In the genomic region with DNA sequence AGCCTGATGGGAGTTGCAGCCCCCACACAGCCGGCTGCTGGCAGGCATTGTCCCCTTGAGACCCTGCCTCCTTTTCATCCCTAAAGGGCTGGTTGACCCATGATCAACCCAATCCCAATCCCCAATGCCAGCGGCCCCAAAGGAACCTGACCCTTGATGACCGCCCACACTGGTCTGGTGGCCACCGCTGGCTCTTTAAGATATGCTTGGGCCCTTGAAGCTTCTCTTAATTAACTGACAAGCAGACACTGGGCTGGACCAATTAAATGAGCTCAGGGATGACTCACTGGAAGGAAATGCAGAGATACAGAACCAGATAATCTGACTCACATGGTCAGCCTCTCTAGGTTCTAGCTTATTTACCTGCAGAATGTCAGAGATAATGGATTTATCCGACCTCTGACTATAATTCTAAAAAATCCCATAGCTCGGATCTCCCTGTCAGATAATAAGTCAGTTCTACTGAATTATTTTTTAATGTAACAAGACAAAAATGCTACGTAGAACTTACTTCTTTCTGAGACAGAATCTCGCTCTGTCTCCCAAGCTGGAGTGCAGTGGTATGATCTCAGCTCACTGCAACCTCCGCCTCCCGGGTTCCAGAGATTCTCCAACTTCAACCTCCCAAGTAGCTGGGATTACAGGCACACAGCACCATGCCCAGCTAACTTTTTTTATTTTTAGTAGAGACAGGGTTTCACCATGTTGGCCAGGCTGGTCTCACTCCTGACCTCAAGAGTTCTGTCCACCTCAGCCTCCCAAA, we compare ENCODE assay signal across 10 cellular contexts. TPM values are rescaled to one million over a fixed set of nuclear protein-coding genes. Genes with fewer than 3 reads are reported as not detected.
DNase-seq lines count a peak whose midpoint lies in the region; ATAC-seq, FAIRE-seq and TF ChIP-seq lines count a peak whose summit lies in the region.
"Had no signal": no experiment of that assay in that cellular context is flagged by ENCODE, and none has a peak within 500 bp of the region (broad histone marks: within the 10 kb centered on the region; RNA-seq: fewer than 3 reads in every experiment).

No MANE protein-coding gene starts in this region.

- no peaks in the 10 kb centered on the region for H3K23me2 ChIP-seq in H1 (ENCODE audit: low read depth, low read length)

- TF ChIP-seq RAD21 in H1 (IDR thresholded peaks at IDR 0.05 in 1 of 2, conservative IDR thresholded peaks at IDR 0.05 in 1 of 2; ENCODE audit: low read depth in 2 of 2, low read length in 2 of 2), result no peak

- H3K23ac ChIP-seq in H1 (ENCODE audit: insufficient read length), result no peak overlapping the region

- H3K9ac ChIP-seq in GM23248 (peak overlapping the region; percentile 9), H1 (replicated peaks in 1 of 4; ENCODE audit: extremely low read depth in 1 of 4, low read depth in 3 of 4, low read length in 3 of 4) (no peak overlapping the region), neural progenitor cell (no peak overlapping the region)

- H3F3A ChIP-seq in GM23248 (ENCODE audit: insufficient read depth), result peaks cover 3% of the 10 kb centered on the region; the same call in 1 of the 2 replicates
- no peaks in the 10 kb centered on the region for H3F3A ChIP-seq in neural progenitor cell (ENCODE audit: low read depth)

- H3K36me3 Mint-ChIP-seq in neural progenitor cell (no peaks in the 10 kb centered on the region), Calu3 (ENCODE audit: insufficient read depth, unreplicated experiment) (no peaks in the 10 kb centered on the region)

- TF ChIP-seq CTCF in H1 (IDR thresholded peaks at IDR 0.05; ENCODE audit: control extremely low read depth in 1 of 3, insufficient read depth in 1 of 3, low read depth in 1 of 3, low read length in 3 of 3) (no peak), neural progenitor cell (IDR thresholded peaks at IDR 0.05) (no peak), Calu3 (IDR thresholded peaks at IDR 0.05; ENCODE audit: unreplicated experiment) (no peak)

- intact Hi-C loops in Calu3 (cut with micrococcal nuclease; ENCODE audit: unreplicated experiment), result loop anchor here (5.0 kb wide), 1 partner anchor 47 kb away; the partner anchor contains the start of gene ERMP1

- no peaks in the 10 kb centered on the region for H3K27me3 ChIP-seq in GM23248 (replicated peaks; ENCODE audit: insufficient read depth)
- no peaks in the 10 kb centered on the region for H3K27me3 ChIP-seq in H1 (replicated peaks in 1 of 4; ENCODE audit: control insufficient read depth in 3 of 4, extremely low read depth in 1 of 4, insufficient read depth in 3 of 4, low read length in 3 of 4)
- H3K27me3 ChIP-seq in neural progenitor cell, result no peaks in the 10 kb centered on the region

- no TSS peak for BruUV-seq in Calu3 (replicated peaks; lab: Mats Ljungman, UMichigan)

- H3K9me3 Mint-ChIP-seq in neural progenitor cell, result no peaks in the 10 kb centered on the region
- peaks cover 2% of the 10 kb centered on the region for H3K9me3 Mint-ChIP-seq in Calu3 (ENCODE audit: low read depth, unreplicated experiment)

- H4K20me1 ChIP-seq in GM23248 (ENCODE audit: insufficient read depth) (no peaks in the 10 kb centered on the region), H1 (replicated peaks in 1 of 2; ENCODE audit: control insufficient read depth in 1 of 2, insufficient read depth in 2 of 2, low read length in 2 of 2) (no peaks in the 10 kb centered on the region), neural progenitor cell (ENCODE audit: low read depth) (no peaks in the 10 kb centered on the region)

- H3K27me3 Mint-ChIP-seq in neural progenitor cell (ENCODE audit: insufficient read depth, low read depth), result peaks cover 2% of the 10 kb centered on the region
- H3K27me3 Mint-ChIP-seq in Calu3 (ENCODE audit: unreplicated experiment), result no peaks in the 10 kb centered on the region

- H3K27ac ChIP-seq in GM23248 (peak overlapping the region; percentile 76), H1 (ENCODE audit: low read depth, low read length) (no peak overlapping the region), neural progenitor cell (no peak overlapping the region)

- H3K4me3 ChIP-seq in GM23248 (peak overlapping the region; percentile 44), H1 (ENCODE audit: extremely low read depth in 1 of 4, insufficient read depth in 2 of 4, low read depth in 3 of 4, low read length in 4 of 4) (no peak overlapping the region), neural progenitor cell (no peak overlapping the region)

- no peak overlapping the region for H3K4me3 Mint-ChIP-seq in neural progenitor cell
- H3K4me3 Mint-ChIP-seq in Calu3 (ENCODE audit: low read depth, unreplicated experiment), result no peak overlapping the region

- peak overlapping the region; percentile 2 for H2AFZ ChIP-seq in GM23248
- no peak overlapping the region for H2AFZ ChIP-seq in H1 (ENCODE audit: low read length)
- H2AFZ ChIP-seq in neural progenitor cell (replicated peaks), result no peak overlapping the region

- H3K79me2 ChIP-seq in GM23248 (ENCODE audit: insufficient read depth), result no peaks in the 10 kb centered on the region
- H3K79me2 ChIP-seq in H1 (ENCODE audit: control insufficient read depth in 1 of 2, insufficient read depth in 2 of 2, low read length in 2 of 2), result no peaks in the 10 kb centered on the region
- no peaks in the 10 kb centered on the region for H3K79me2 ChIP-seq in neural progenitor cell (ENCODE audit: low read depth)

- H3K9me3 ChIP-seq in GM23248 (ENCODE audit: low read depth), result no peaks in the 10 kb centered on the region
- no peaks in the 10 kb centered on the region for H3K9me3 ChIP-seq in H1 (ENCODE audit: insufficient read depth in 2 of 2, low read depth in 1 of 2, low read length in 1 of 2)
- H3K9me3 ChIP-seq in neural progenitor cell (ENCODE audit: low read depth), result no peaks in the 10 kb centered on the region

- no peak overlapping the region for H3K14ac ChIP-seq in H1 (ENCODE audit: insufficient read length)

- ATAC-seq in GM18858 (IDR thresholded peaks at IDR 0.05; ENCODE audit: unreplicated experiment), result no peak
- ATAC-seq: Panc1 had no signal

- H2BK15ac ChIP-seq in H1 (ENCODE audit: low read length), result no peak overlapping the region

- H4K5ac ChIP-seq in H1 (ENCODE audit: insufficient read length, low read depth, low read length), result no peak overlapping the region

- H3K4me1 Mint-ChIP-seq in neural progenitor cell, result no peaks in the 10 kb centered on the region
- peaks cover 2% of the 10 kb centered on the region for H3K4me1 Mint-ChIP-seq in Calu3 (ENCODE audit: low read depth, unreplicated experiment)

- no peaks in the 10 kb centered on the region for H3K9me2 ChIP-seq in GM23248 (ENCODE audit: insufficient read depth)

- no peak overlapping the region for H2BK12ac ChIP-seq in H1 (ENCODE audit: low read depth, low read length)

- H3K4me1 ChIP-seq in GM23248 (ENCODE audit: insufficient read depth) (peaks cover 16% of the 10 kb centered on the region), H1 (replicated peaks in 1 of 4; ENCODE audit: control insufficient read depth in 3 of 4, insufficient read depth in 4 of 4, low read length in 3 of 4) (0 out of 7 replicates have a peak, but pooled peaks cover 0 to 3% (median 0%) of the 10 kb centered on the region in 4 experiments), neural progenitor cell (no peaks in the 10 kb centered on the region)

- WGBS in GM23248 (ENCODE audit: low coverage in 1 of 2, low lambda C conversion rate in 2 of 2, missing lambda C conversion rate in 2 of 2), 2 experiments, result 34 to 37% methylated on average over 10 of the region's 10 CpGs
- WGBS in H1 (ENCODE audit: extremely low coverage in 1 of 2, insufficient coverage in 1 of 2, insufficient read length in 1 of 2, insufficient replicate concordance in 2 of 2, low coverage in 1 of 2, low lambda C conversion rate in 2 of 2, missing lambda C conversion rate in 1 of 2), 2 experiments, result 95% methylated on average over 9 of the region's 10 CpGs; no CpG with 5 or more reads in 1 of the 2 experiments

- H3K18ac ChIP-seq in H1 (ENCODE audit: extremely low read depth, low read length), result no peak overlapping the region

- peak overlapping the region; percentile 41 for H3K4me2 ChIP-seq in GM23248 (ENCODE audit: unreplicated experiment)
- no peak overlapping the region for H3K4me2 ChIP-seq in H1 (ENCODE audit: insufficient read depth in 1 of 2, low read depth in 2 of 2, low read length in 2 of 2)
- no peak overlapping the region for H3K4me2 ChIP-seq in neural progenitor cell

- no peak overlapping the region for H3K4ac ChIP-seq in H1 (replicated peaks; ENCODE audit: insufficient read length, low read depth, low read length)

- POLR2A ChIA-PET in H1 (lab: Charles Lee; ENCODE audit: partially characterized antibody), result interaction anchor here (1.1 to 1.3 kb wide), 2 partner anchors 9 to 15 kb away, joined by 3 to 5 read pairs; no protein-coding TSS in a partner anchor

- CTCF ChIA-PET in H1 (lab: Charles Lee; ENCODE audit: partially characterized antibody) (interaction anchor here (0.6 to 2.0 kb wide), 12 partner anchors 9 to 1035 kb away, joined by 3 to 10 read pairs (median 3); partner anchors contain the start of gene ERMP1), Calu3 (lab: Charles Lee) (interaction anchor here (0.7 to 0.9 kb wide), 3 partner anchors 12 to 175 kb away, joined by 3 to 7 read pairs (median 3); no protein-coding TSS in a partner anchor)

- H4K91ac ChIP-seq in H1 (replicated peaks; ENCODE audit: insufficient read length, low read length), result no peak overlapping the region

- TF ChIP-seq EP300 in H1 (IDR thresholded peaks at IDR 0.05; ENCODE audit: borderline replicate concordance in 1 of 2, low read depth in 2 of 2, low read length in 2 of 2), result no peak

- no peak for FAIRE-seq in H1 (lab: Jason Lieb, UNC)

- DNase-seq in GM23248, result peak; percentile 89
- DNase-seq in OCI-M1 (lab: John Stamatoyannopoulos, UW), result peak; percentile 100
- DNase-seq in H1 (ENCODE audit: low read depth in 1 of 2, low spot score in 2 of 2), result no peak
- DNase-seq in neural progenitor cell (ENCODE audit: low spot score), result peak; percentile 8
- DNase-seq in Calu3, result no peak
- DNase-seq in activated CD4-positive, CD25-positive, alpha-beta regulatory T cell (lab: John Stamatoyannopoulos, UW), result no peak
- DNase-seq in activated T-cell treated with anti-CD3 and anti-CD28 coated beads for 4 hours, result no peak
- DNase-seq: activated effector memory CD4-positive, alpha-beta T cell treated with Interleukin-2 at 50 U/mL for 16 hours had no signal

- no peak overlapping the region for H2AK5ac ChIP-seq in H1 (ENCODE audit: low read depth, low read length)

- TF ChIP-seq POLR2A in H1 (IDR thresholded peaks at IDR 0.05; ENCODE audit: control extremely low read depth in 1 of 2, low read depth in 2 of 2, low read length in 2 of 2), result no peak

- H3K79me1 ChIP-seq in H1 (ENCODE audit: low read depth, low read length), result no peaks in the 10 kb centered on the region

- no peak overlapping the region for H2BK120ac ChIP-seq in H1 (replicated peaks; ENCODE audit: low read depth, low read length)

- no peak overlapping the region for H3K56ac ChIP-seq in H1 (replicated peaks; ENCODE audit: insufficient read length, low read depth, low read length)

- in situ Hi-C loops in GM23248 (cut with MboI), result no loop called here

- no peak overlapping the region for H4K8ac ChIP-seq in H1 (ENCODE audit: extremely low read depth, insufficient read depth, low read length)

- no peak overlapping the region for H2BK20ac ChIP-seq in H1 (ENCODE audit: low read length)

- H3K36me3 ChIP-seq in GM23248 (ENCODE audit: low read depth) (no peaks in the 10 kb centered on the region), H1 (ENCODE audit: control insufficient read depth in 2 of 4, insufficient read depth in 4 of 4, low read length in 3 of 4) (no peaks in the 10 kb centered on the region), neural progenitor cell (no peaks in the 10 kb centered on the region)

- H2BK5ac ChIP-seq in H1 (ENCODE audit: low read depth, low read length), result no peak overlapping the region

- H3K27ac Mint-ChIP-seq in neural progenitor cell (no peak overlapping the region), Calu3 (ENCODE audit: unreplicated experiment) (no peak overlapping the region)

RNA-seq across cellular contexts. Expression of gene MLANA, which starts 11.1 kb away (rescaled TPM):
- not detected in 2 replicates for total RNA-seq in GM23248 (2014; rRNA removed; shearing (Covaris generic))
- 0.24 TPM in 2 replicates for polyA plus RNA-seq in GM23248 (2016; fragmentation: Nextera tagmentation; extraction: Ambion mirVana)
- not detected in 2 replicates for total RNA-seq in H1 (2021; fragmentation: NEBNext Ultra II Directional; extraction: Animal tissue kit (Norgen Biotek cat#: 25700))
- not detected in 2 replicates for polyA plus RNA-seq in H1 (2011; rRNA removed)
- not detected for polyA plus RNA-seq in H1 (2011; cell fraction: cytosol; rRNA removed)
- not detected for polyA plus RNA-seq in H1 (2011; cell fraction: nucleus; rRNA removed)
- polyA plus RNA-seq in H1 (2012, experiment 1 of 2), result not detected in 4 replicates
- not detected for polyA plus RNA-seq in H1 (2012, experiment 2 of 2)
- not detected for polyA plus RNA-seq in H1 (2013, experiment 1 of 2)
- polyA plus RNA-seq in H1 (2013, experiment 2 of 2), result not detected
- not detected in 2 replicates for polyA minus RNA-seq in H1 (2011; rRNA and poly(A)+ RNA removed)
- not detected for polyA minus RNA-seq in H1 (2011; cell fraction: cytosol; rRNA and poly(A)+ RNA removed)
- polyA minus RNA-seq in H1 (2011; cell fraction: nucleus; rRNA and poly(A)+ RNA removed), result not detected
- not detected in 2 replicates for total RNA-seq in neural progenitor cell (ENCODE audit: low replicate concordance)
- not detected in 2 replicates for total RNA-seq in Calu3 (2022)

RNA-seq across cellular contexts. Expression of gene ERMP1, which starts 46.7 kb away (rescaled TPM):
- total RNA-seq in GM23248 (2014; rRNA removed; shearing (Covaris generic)), result 8.4 and 10.5 TPM in 2 replicates
- polyA plus RNA-seq in GM23248 (2016; fragmentation: Nextera tagmentation; extraction: Ambion mirVana), result 2.6 TPM in 2 replicates
- total RNA-seq in H1 (2021; fragmentation: NEBNext Ultra II Directional; extraction: Animal tissue kit (Norgen Biotek cat#: 25700)), result 16.5 and 16.7 TPM in 2 replicates
- polyA plus RNA-seq in H1 (2011; rRNA removed), result 8.3 and 12.8 TPM in 2 replicates
- polyA plus RNA-seq in H1 (2011; cell fraction: cytosol; rRNA removed), result 12.4 TPM
- polyA plus RNA-seq in H1 (2011; cell fraction: nucleus; rRNA removed), result 9.4 TPM
- polyA plus RNA-seq in H1 (2012, experiment 1 of 2), result 11.0 to 15.0 TPM (median 13.3 TPM) in 4 replicates
- 0.96 TPM for polyA plus RNA-seq in H1 (2012, experiment 2 of 2)
- 19.5 TPM for polyA plus RNA-seq in H1 (2013, experiment 1 of 2)
- 18.8 TPM for polyA plus RNA-seq in H1 (2013, experiment 2 of 2)
- polyA minus RNA-seq in H1 (2011; rRNA and poly(A)+ RNA removed), result 25.8 and 34.7 TPM in 2 replicates
- 10.8 TPM for polyA minus RNA-seq in H1 (2011; cell fraction: cytosol; rRNA and poly(A)+ RNA removed)
- 16.9 TPM for polyA minus RNA-seq in H1 (2011; cell fraction: nucleus; rRNA and poly(A)+ RNA removed)
- total RNA-seq in neural progenitor cell (ENCODE audit: low replicate concordance), result 19.8 and 25.5 TPM in 2 replicates
- total RNA-seq in Calu3 (2022), result 28.4 and 29.7 TPM in 2 replicates

Comparison
In these comparisons a context has a peak if more than half of its experiments do, and no peak if none do; other contexts are left out.
1. DNase-seq: peak in GM23248 (single experiment), OCI-M1 (single experiment) and neural progenitor cell (single experiment); none in H1 (0 of 2), Calu3 (single experiment), activated CD4-positive, CD25-positive, alpha-beta regulatory T cell (0 of 4) and activated T-cell treated with anti-CD3 and anti-CD28 coated beads for 4 hours (single experiment).